In the genomic region with DNA sequence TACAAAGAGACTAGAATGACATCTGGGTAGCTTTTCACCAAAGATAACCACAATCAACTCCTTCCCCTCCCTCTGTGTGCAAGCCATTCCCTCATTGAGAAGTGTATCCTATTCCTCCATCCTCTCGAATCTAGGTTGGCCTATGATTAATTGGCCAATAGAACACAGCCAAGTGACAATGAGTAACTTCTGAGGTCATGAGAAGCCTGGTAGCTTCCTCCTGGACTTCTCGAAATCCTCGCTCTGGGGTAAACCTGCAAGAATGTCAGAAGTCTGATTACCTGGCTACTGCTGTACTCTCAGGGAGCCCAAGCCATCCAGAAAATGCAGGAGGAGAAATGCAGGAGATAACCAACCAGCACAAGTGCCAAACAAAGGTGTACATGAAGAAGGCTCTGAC, we compare ENCODE assay signal across 2 cellular contexts.
TF ChIP-seq lines count a peak whose summit lies in the region.

No MANE protein-coding gene starts in this region.

TF ChIP-seq in HCT116, 20 proteins besides CTCF, POLR2A, EP300 and RAD21 (continued from another document):
- TF ChIP-seq ZBTB33 (IDR thresholded peaks at IDR 0.05; ENCODE audit: extremely low read depth, insufficient replicate concordance, low read length): no peak
- no peak for TF ChIP-seq YY1 (IDR thresholded peaks at IDR 0.05; ENCODE audit: extremely low read depth, insufficient replicate concordance, low read depth, low read length)
- no peak for TF ChIP-seq EZH2 (IDR thresholded peaks at IDR 0.05)
- no peak for TF ChIP-seq SRF (IDR thresholded peaks at IDR 0.05; ENCODE audit: low read depth)
- TF ChIP-seq ATF3 (IDR thresholded peaks at IDR 0.05): no peak
- no peak for TF ChIP-seq EGR1 (IDR thresholded peaks at IDR 0.05; ENCODE audit: low read depth)
- no peak for TF ChIP-seq CBX3 (IDR thresholded peaks at IDR 0.05; ENCODE audit: low read depth)
- TF ChIP-seq REST (IDR thresholded peaks at IDR 0.05; ENCODE audit: low read depth): no peak
- TF ChIP-seq ZFX (IDR thresholded peaks at IDR 0.05): no peak
- TF ChIP-seq POLR2AphosphoS5 (IDR thresholded peaks at IDR 0.05; ENCODE audit: low read depth, low read length): no peak
- TF ChIP-seq FOSL1 (IDR thresholded peaks at IDR 0.05; ENCODE audit: low read depth): no peak
- TF ChIP-seq MAX (IDR thresholded peaks at IDR 0.05): no peak
- TF ChIP-seq SP1 (IDR thresholded peaks at IDR 0.05; ENCODE audit: low read depth): no peak
TF ChIP-seq in HCT116: peak in this region for 0.

TF ChIP-seq in WTC11, 78 proteins besides CTCF, POLR2A, EP300 and RAD21 (continued from another document):
- TF ChIP-seq, protein P1, sequence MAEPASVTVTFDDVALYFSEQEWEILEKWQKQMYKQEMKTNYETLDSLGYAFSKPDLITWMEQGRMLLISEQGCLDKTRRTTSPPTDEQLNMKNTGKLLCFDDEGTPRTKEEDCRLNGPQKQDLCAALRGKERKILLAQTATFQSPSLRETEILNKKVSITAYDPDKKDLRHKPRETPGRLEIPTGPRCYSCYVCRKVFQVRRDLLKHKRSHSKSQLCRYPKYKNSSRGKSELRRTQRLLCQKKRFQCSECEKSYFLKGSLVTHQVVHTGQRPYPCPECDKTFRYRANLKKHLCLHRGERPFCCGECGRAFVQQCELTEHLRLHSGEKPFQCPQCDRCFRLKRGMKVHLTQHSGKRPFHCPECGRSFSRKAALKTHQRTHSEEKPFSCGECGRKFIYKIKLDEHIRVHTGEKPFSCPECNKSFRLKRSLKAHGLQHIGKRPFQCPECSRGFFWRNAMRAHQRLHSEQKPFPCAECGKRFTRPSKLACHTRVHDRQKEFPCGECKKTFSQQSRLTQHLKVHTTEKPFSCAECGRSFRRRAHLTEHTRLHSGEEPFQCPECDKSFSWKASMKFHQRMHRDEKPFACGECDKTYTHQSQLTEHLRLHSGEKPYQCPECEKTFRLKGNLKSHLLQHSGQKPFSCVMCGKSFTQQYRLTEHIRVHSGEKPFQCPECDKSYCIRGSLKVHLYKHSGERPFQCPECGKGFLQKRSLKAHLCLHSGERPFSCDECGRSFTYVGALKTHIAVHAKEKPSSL (CRISPR knock-in tag; conservative IDR thresholded peaks at IDR 0.05): no peak
- TF ChIP-seq, protein P2, sequence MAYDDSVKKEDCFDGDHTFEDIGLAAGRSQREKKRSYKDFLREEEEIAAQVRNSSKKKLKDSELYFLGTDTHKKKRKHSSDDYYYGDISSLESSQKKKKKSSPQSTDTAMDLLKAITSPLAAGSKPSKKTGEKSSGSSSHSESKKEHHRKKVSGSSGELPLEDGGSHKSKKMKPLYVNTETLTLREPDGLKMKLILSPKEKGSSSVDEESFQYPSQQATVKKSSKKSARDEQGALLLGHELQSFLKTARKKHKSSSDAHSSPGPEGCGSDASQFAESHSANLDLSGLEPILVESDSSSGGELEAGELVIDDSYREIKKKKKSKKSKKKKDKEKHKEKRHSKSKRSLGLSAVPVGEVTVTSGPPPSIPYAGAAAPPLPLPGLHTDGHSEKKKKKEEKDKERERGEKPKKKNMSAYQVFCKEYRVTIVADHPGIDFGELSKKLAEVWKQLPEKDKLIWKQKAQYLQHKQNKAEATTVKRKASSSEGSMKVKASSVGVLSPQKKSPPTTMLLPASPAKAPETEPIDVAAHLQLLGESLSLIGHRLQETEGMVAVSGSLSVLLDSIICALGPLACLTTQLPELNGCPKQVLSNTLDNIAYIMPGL (CRISPR knock-in tag; IDR thresholded peaks at IDR 0.05): no peak
- TF ChIP-seq FOXJ3 (CRISPR knock-in tag; IDR thresholded peaks at IDR 0.05; ENCODE audit: borderline replicate concordance) (no peak), ZNF416 (CRISPR knock-in tag; IDR thresholded peaks at IDR 0.05) (no peak), ATF6 (CRISPR knock-in tag; IDR thresholded peaks at IDR 0.05) (no peak), ZNF232 (CRISPR knock-in tag; IDR thresholded peaks at IDR 0.05) (no peak), NFATC4 (CRISPR knock-in tag; IDR thresholded peaks at IDR 0.05) (no peak), RORB (CRISPR knock-in tag; IDR thresholded peaks at IDR 0.05) (no peak), PREB (CRISPR knock-in tag; IDR thresholded peaks at IDR 0.05; ENCODE audit: borderline replicate concordance) (no peak)
- TF ChIP-seq, protein P3, sequence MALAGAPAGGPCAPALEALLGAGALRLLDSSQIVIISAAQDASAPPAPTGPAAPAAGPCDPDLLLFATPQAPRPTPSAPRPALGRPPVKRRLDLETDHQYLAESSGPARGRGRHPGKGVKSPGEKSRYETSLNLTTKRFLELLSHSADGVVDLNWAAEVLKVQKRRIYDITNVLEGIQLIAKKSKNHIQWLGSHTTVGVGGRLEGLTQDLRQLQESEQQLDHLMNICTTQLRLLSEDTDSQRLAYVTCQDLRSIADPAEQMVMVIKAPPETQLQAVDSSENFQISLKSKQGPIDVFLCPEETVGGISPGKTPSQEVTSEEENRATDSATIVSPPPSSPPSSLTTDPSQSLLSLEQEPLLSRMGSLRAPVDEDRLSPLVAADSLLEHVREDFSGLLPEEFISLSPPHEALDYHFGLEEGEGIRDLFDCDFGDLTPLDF (CRISPR knock-in tag; IDR thresholded peaks at IDR 0.05): no peak
- TF ChIP-seq, protein P4, sequence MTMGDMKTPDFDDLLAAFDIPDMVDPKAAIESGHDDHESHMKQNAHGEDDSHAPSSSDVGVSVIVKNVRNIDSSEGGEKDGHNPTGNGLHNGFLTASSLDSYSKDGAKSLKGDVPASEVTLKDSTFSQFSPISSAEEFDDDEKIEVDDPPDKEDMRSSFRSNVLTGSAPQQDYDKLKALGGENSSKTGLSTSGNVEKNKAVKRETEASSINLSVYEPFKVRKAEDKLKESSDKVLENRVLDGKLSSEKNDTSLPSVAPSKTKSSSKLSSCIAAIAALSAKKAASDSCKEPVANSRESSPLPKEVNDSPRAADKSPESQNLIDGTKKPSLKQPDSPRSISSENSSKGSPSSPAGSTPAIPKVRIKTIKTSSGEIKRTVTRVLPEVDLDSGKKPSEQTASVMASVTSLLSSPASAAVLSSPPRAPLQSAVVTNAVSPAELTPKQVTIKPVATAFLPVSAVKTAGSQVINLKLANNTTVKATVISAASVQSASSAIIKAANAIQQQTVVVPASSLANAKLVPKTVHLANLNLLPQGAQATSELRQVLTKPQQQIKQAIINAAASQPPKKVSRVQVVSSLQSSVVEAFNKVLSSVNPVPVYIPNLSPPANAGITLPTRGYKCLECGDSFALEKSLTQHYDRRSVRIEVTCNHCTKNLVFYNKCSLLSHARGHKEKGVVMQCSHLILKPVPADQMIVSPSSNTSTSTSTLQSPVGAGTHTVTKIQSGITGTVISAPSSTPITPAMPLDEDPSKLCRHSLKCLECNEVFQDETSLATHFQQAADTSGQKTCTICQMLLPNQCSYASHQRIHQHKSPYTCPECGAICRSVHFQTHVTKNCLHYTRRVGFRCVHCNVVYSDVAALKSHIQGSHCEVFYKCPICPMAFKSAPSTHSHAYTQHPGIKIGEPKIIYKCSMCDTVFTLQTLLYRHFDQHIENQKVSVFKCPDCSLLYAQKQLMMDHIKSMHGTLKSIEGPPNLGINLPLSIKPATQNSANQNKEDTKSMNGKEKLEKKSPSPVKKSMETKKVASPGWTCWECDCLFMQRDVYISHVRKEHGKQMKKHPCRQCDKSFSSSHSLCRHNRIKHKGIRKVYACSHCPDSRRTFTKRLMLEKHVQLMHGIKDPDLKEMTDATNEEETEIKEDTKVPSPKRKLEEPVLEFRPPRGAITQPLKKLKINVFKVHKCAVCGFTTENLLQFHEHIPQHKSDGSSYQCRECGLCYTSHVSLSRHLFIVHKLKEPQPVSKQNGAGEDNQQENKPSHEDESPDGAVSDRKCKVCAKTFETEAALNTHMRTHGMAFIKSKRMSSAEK (CRISPR knock-in tag; IDR thresholded peaks at IDR 0.05; ENCODE audit: borderline replicate concordance): no peak
- TF ChIP-seq, protein P5, sequence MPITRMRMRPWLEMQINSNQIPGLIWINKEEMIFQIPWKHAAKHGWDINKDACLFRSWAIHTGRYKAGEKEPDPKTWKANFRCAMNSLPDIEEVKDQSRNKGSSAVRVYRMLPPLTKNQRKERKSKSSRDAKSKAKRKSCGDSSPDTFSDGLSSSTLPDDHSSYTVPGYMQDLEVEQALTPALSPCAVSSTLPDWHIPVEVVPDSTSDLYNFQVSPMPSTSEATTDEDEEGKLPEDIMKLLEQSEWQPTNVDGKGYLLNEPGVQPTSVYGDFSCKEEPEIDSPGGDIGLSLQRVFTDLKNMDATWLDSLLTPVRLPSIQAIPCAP (CRISPR knock-in tag; IDR thresholded peaks at IDR 0.05): no peak
